8 cellular contexts compared by ENCODE assay signal in genomic region chr15:39920510-39921273, GRCh38. TPM values are rescaled to one million over a fixed set of nuclear protein-coding genes. Genes with fewer than 3 reads are reported as not detected.
DNase-seq lines count a peak whose midpoint lies in the region; ATAC-seq and TF ChIP-seq lines count a peak whose summit lies in the region.

No MANE protein-coding gene starts in this region.

- intact Hi-C loops in testis (cut with DNase I; ENCODE audit: low total_unique reads) = no loop called here

- peak; percentile 36 for DNase-seq in DMS 273 treated with DMSO at 0.1 percent for 48 hours (lab: John Stamatoyannopoulos, UW)
- DNase-seq in SJSA1 (ENCODE audit: low read depth in 1 of 2, low spot score in 2 of 2) = peak; percentile 78 to 91
- peak; percentile 80 for DNase-seq in activated naive CD4-positive, alpha-beta T cell treated with anti-CD3 and anti-CD28 coated beads, Interleukin-2, amount 10 ng/mL, durations not matched to agents 7 days and 5 days
- DNase-seq in globus pallidus (ENCODE audit: low spot score) = peak; percentile 74
- peak; percentile 68 for DNase-seq in omental fat pad (ENCODE audit: low spot score)
- DNase-seq in testis = peak; percentile 86

- H3K36me3 Mint-ChIP-seq in activated naive CD4-positive, alpha-beta T cell treated with anti-CD3 and anti-CD28 coated beads, Interleukin-2, amount 10 ng/mL, durations not matched to agents 7 days and 5 days = peaks cover 7% of the 10 kb centered on the region

- TF ChIP-seq POLR2A in testis (IDR thresholded peaks at IDR 0.05) = no peak

- H3K27ac Mint-ChIP-seq in activated naive CD4-positive, alpha-beta T cell treated with anti-CD3 and anti-CD28 coated beads, Interleukin-2, amount 10 ng/mL, durations not matched to agents 7 days and 5 days = no peak overlapping the region

- TF ChIP-seq CTCF in omental fat pad (IDR thresholded peaks at IDR 0.05) = no peak
- TF ChIP-seq CTCF in testis (IDR thresholded peaks at IDR 0.05) = no peak

- ATAC-seq in GM21515 (IDR thresholded peaks at IDR 0.05; ENCODE audit: unreplicated experiment) (peak; percentile 84), omental fat pad (ENCODE audit: low FRiP score) (peak; percentile 82)

- CTCF ChIA-PET in activated naive CD4-positive, alpha-beta T cell treated with anti-CD3 and anti-CD28 coated beads, Interleukin-2, amount 10 ng/mL, durations not matched to agents 7 days and 5 days (lab: Charles Lee) = interaction anchor here (1.5 kb wide), 1 partner anchor 14 kb away, joined by 4 read pairs; no protein-coding TSS in a partner anchor

- H3K9me3 Mint-ChIP-seq in activated naive CD4-positive, alpha-beta T cell treated with anti-CD3 and anti-CD28 coated beads, Interleukin-2, amount 10 ng/mL, durations not matched to agents 7 days and 5 days = peaks cover 3% of the 10 kb centered on the region

- peak overlapping the region; percentile 81 for H3K4me3 Mint-ChIP-seq in activated naive CD4-positive, alpha-beta T cell treated with anti-CD3 and anti-CD28 coated beads, Interleukin-2, amount 10 ng/mL, durations not matched to agents 7 days and 5 days

- peak overlapping the region; percentile 94 for H3K4me3 ChIP-seq in HUES64 (ENCODE audit: low read length)
- peak overlapping the region; percentile 76 for H3K4me3 ChIP-seq in SJSA1
- H3K4me3 ChIP-seq in testis = peak overlapping the region; percentile 64 to 68

- peaks cover 53% of the 10 kb centered on the region for H3K27me3 Mint-ChIP-seq in activated naive CD4-positive, alpha-beta T cell treated with anti-CD3 and anti-CD28 coated beads, Interleukin-2, amount 10 ng/mL, durations not matched to agents 7 days and 5 days

- peak overlapping the region; percentile 86 for H3K9ac ChIP-seq in HUES64 (ENCODE audit: low read depth, low read length)

- H3K36me3 ChIP-seq in HUES64 (ENCODE audit: insufficient read depth, low read length) (0 out of 2 replicates have a peak, but pooled peaks cover 6% of the 10 kb centered on the region), SJSA1 (peaks cover 22% of the 10 kb centered on the region), testis (ENCODE audit: low read depth, missing control alignments) (no peaks in the 10 kb centered on the region)

- H3K27me3 ChIP-seq in HUES64 (ENCODE audit: insufficient read depth, low read length) (peaks cover 24% of the 10 kb centered on the region), SJSA1 (replicated peaks) (no peaks in the 10 kb centered on the region), testis (no peaks in the 10 kb centered on the region)

- WGBS in HUES64 = 2% methylated on average over 70 of the region's 70 CpGs
- 0 to 1% methylated on average over 7 to 40 of the region's 70 CpGs for WGBS in testis, 2 donors

- peak overlapping the region; percentile 50 for H3K27ac ChIP-seq in HUES64 (ENCODE audit: low read depth, low read length)
- H3K27ac ChIP-seq in SJSA1 = peak overlapping the region; percentile 95
- H3K27ac ChIP-seq in testis = peak overlapping the region; percentile 83 to 89

- H3K4me1 ChIP-seq in HUES64 (ENCODE audit: insufficient read depth, low read length) = peaks cover 27% of the 10 kb centered on the region
- H3K4me1 ChIP-seq in SJSA1 (replicated peaks) = peaks cover 23% of the 10 kb centered on the region
- no peaks in the 10 kb centered on the region for H3K4me1 ChIP-seq in testis

- H3K4me1 Mint-ChIP-seq in activated naive CD4-positive, alpha-beta T cell treated with anti-CD3 and anti-CD28 coated beads, Interleukin-2, amount 10 ng/mL, durations not matched to agents 7 days and 5 days = peaks cover 30% of the 10 kb centered on the region

- no peaks in the 10 kb centered on the region for H3K9me3 ChIP-seq in HUES64 (ENCODE audit: insufficient read depth, low read depth, low read length)
- H3K9me3 ChIP-seq in SJSA1 (replicated peaks) = no peaks in the 10 kb centered on the region
- no peaks in the 10 kb centered on the region for H3K9me3 ChIP-seq in testis

RNA-seq across cellular contexts. Expression of gene GPR176, which starts 0.6 kb away (rescaled TPM):
- 56.6 TPM for polyA plus RNA-seq in HUES64 (2013, experiment 1 of 2)
- polyA plus RNA-seq in HUES64 (2013, experiment 2 of 2) = 50.8 TPM
- 69.5 and 117 TPM in 2 replicates for total RNA-seq in SJSA1 (2014; rRNA removed; shearing (Covaris generic))
- total RNA-seq in omental fat pad (10 to 100 TPM in 2 of 4 donors, 1 to 10 TPM in 2; 5.6 to 23.9 (median 11.7) TPM), testis (10 to 100 TPM; 22.0 to 34.1 TPM)
- polyA plus RNA-seq in testis (ENCODE audit: insufficient read depth, low read depth, low replicate concordance) = 23.1 TPM

RNA-seq across cellular contexts. Expression of gene EIF2AK4, which starts 13.2 kb away (rescaled TPM):
- 60.4 TPM for polyA plus RNA-seq in HUES64 (2013, experiment 1 of 2)
- polyA plus RNA-seq in HUES64 (2013, experiment 2 of 2) = 62.4 TPM
- 31.4 and 59.9 TPM in 2 replicates for total RNA-seq in SJSA1 (2014; rRNA removed; shearing (Covaris generic))
- 10 to 100 TPM; 46.0 to 60.5 (median 51.6) TPM for total RNA-seq in omental fat pad
- 10 to 100 TPM; 47.4 to 56.5 TPM for total RNA-seq in testis
- 22.4 TPM for polyA plus RNA-seq in testis (ENCODE audit: insufficient read depth, low read depth, low replicate concordance)

Comparison
In these comparisons a context has a peak if more than half of its experiments do, and no peak if none do; other contexts are left out.
1. Peak in every context shown above with its lines: DNase-seq, ATAC-seq, H3K4me3 ChIP-seq and H3K27ac ChIP-seq.
2. DNase-seq: peak in every context shown above with its lines; median percentile 86 in testis; 84 in SJSA1; 80 in activated naive CD4-positive, alpha-beta T cell treated with anti-CD3 and anti-CD28 coated beads, Interleukin-2, amount 10 ng/mL, durations not matched to agents 7 days and 5 days; 74 in globus pallidus; 68 in omental fat pad; 36 in DMS 273 treated with DMSO at 0.1 percent for 48 hours.